ENCODE assay signal across 8 cellular contexts in the genomic region with DNA sequence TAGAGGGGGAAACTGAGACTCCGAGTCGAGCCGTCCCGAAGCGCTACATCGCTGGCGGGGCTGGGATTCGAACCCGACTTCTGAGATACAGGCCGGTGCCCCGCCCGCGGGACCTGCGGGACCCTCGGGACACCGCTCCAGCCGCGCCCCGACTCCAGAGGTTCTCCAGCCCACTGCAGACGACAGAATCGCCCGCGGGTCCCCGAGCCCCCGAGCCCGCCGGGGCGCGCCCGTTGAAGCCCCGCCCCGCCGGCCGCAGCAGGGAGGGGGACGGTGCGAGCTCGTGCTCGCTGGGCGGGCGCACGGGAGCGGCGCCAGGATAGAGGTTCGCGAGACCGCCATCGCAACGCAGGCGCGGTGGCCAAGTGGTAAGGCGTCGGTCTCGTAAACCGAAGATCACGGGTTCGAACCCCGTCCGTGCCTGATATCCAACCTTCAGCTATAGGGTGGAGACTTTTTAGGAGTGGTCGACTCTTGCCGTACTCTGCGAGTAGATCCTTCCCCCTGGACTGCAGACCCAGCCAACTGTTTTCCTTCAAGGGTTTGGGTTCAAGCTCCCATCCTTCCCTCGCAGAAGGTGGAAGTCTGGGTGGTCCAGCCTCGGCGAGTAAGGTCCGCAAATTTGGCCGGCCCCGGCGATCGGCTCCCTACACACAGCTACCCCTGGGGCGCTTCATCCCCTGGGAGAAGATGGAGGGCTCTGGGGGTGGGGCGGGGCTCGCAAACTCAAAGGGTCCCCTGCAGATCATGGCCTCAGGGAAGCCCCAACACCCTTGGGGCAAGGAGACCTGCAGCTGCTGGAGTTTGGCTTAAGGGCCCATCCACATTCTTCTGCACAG.
A peak's percentile ranks its signal among the peaks of the same experiment; 100 is the strongest.
DNase-seq lines count a peak whose midpoint lies in the region; TF ChIP-seq lines count a peak whose summit lies in the region.

No MANE protein-coding gene starts in this region.

- no peak for TF ChIP-seq EP300 in suprapubic skin (IDR thresholded peaks at IDR 0.05)

- peaks cover 18% of the 10 kb centered on the region for H3K36me3 Mint-ChIP-seq in HFFc6 (ENCODE audit: low read depth)

- H3K4me3 Mint-ChIP-seq in HFFc6 = peak overlapping the region; percentile 94

- TF ChIP-seq POLR2A in NB4 (IDR thresholded peaks at IDR 0.05; ENCODE audit: extremely low read depth, insufficient read length) (peak; percentile 22), suprapubic skin (IDR thresholded peaks at IDR 0.05) (no peak)

- peaks cover 19% of the 10 kb centered on the region for H3K4me1 Mint-ChIP-seq in HFFc6 (ENCODE audit: low read depth)

- peak overlapping the region; percentile 80 for H3K4me3 ChIP-seq in NB4 (ENCODE audit: low read depth, low read length)
- H3K4me3 ChIP-seq in SK-N-MC = peak overlapping the region; percentile 84
- peak overlapping the region; percentile 99 for H3K4me3 ChIP-seq in suprapubic skin

- peaks cover 3% of the 10 kb centered on the region for H3K27me3 Mint-ChIP-seq in HFFc6 (ENCODE audit: insufficient read depth)

- under 1% methylated on average over 28 of the region's 72 CpGs for WGBS in suprapubic skin

- H3K27me3 ChIP-seq in suprapubic skin = no peaks in the 10 kb centered on the region

- peaks cover 10% of the 10 kb centered on the region for H3K4me1 ChIP-seq in suprapubic skin

- peaks cover 7% of the 10 kb centered on the region; the same call in 1 of the 2 replicates for H3K9me3 ChIP-seq in SK-N-MC (ENCODE audit: low read depth, low read length)
- peaks cover 4% of the 10 kb centered on the region for H3K9me3 ChIP-seq in suprapubic skin

- peaks cover 21% of the 10 kb centered on the region for H3K9me3 Mint-ChIP-seq in HFFc6

- TF ChIP-seq CTCF in HFFc6 (IDR thresholded peaks at IDR 0.05) = no peak
- no peak for TF ChIP-seq CTCF in NB4 (IDR thresholded peaks at IDR 0.05; ENCODE audit: low read depth, low read length)
- TF ChIP-seq CTCF in suprapubic skin (IDR thresholded peaks at IDR 0.05) = no peak

- H3K27ac Mint-ChIP-seq in HFFc6 = peak overlapping the region; percentile 51; the same call in 1 of the 2 replicates

- no peaks in the 10 kb centered on the region for H3K36me3 ChIP-seq in SK-N-MC (ENCODE audit: insufficient read depth, low read length)
- H3K36me3 ChIP-seq in suprapubic skin = no peaks in the 10 kb centered on the region

- DNase-seq in GM04503 (ENCODE audit: low read depth) (peak; percentile 76), HFFc6 (peak; percentile 95), NB4 (ENCODE audit: low read depth) (peak; percentile 96), SK-N-MC (ENCODE audit: low read depth, low spot score) (peak; percentile 77), glomerular endothelial cell (ENCODE audit: extremely low read depth, low read depth, low spot score) (peak; percentile 42), occipital lobe (lab: John Stamatoyannopoulos, UW) (peak; percentile 84), suprapubic skin (ENCODE audit: low spot score in 2 of 2) (peak; percentile 94 to 95)
- peak; percentile 91 for DNase-seq in activated naive CD4-positive, alpha-beta T cell treated with anti-CD3 and anti-CD28 coated beads, Interleukin-2, amount 50 U/mL, for 16 hours

- H3K9ac ChIP-seq in SK-N-MC (ENCODE audit: insufficient read length) = peak overlapping the region; percentile 69

- peak overlapping the region; percentile 44 for H3K27ac ChIP-seq in SK-N-MC
- peak overlapping the region; percentile 85 for H3K27ac ChIP-seq in suprapubic skin

Comparison
In these comparisons a context has a peak if more than half of its experiments do, and no peak if none do; other contexts are left out.
1. Peak in every context shown above with its lines: DNase-seq, H3K4me3 ChIP-seq and H3K27ac ChIP-seq.
2. DNase-seq: peak in every context shown above with its lines; median percentile 96 in NB4; 95 in HFFc6; 94 in suprapubic skin; 91 in activated naive CD4-positive, alpha-beta T cell treated with anti-CD3 and anti-CD28 coated beads, Interleukin-2, amount 50 U/mL, for 16 hours; 84 in occipital lobe; 77 in SK-N-MC; 76 in GM04503; 42 in glomerular endothelial cell.